In genomic region chr1:156752843-156753486, GRCh38 we compare ENCODE assay signal across 9 cellular contexts. TPM values are rescaled to one million over a fixed set of nuclear protein-coding genes. Genes with fewer than 3 reads are reported as not detected.
DNase-seq lines count a peak whose midpoint lies in the region.
"Had no signal": no experiment of that assay in that cellular context is flagged by ENCODE, and none has a peak within 500 bp of the region (broad histone marks: within the 10 kb centered on the region; RNA-seq: fewer than 3 reads in every experiment).

No MANE protein-coding gene starts in this region.

- intact Hi-C loops in activated CD4-positive, alpha-beta T cell treated with anti-CD3 and anti-CD28 coated beads, Interleukin-2, amount 10 ng/mL, durations not matched to agents 24 days and 14 days (cut with micrococcal nuclease): loop anchor here (10.0 kb wide), 1 partner anchor 558 kb away; the partner anchor contains the start of gene SLC25A44
- intact Hi-C loops in activated T-helper 1 cell treated with anti-CD3 and anti-CD28 coated beads, Interleukin-12 subunit alpha, Interleukin-12 subunit beta, Interleukin-2, Interleukin-4 antibody, amounts not matched to agents 30 ng/mL and 10 ng/mL and 1 ng/mL, durations not matched to agents 14 hours and 24 hours and 36 hours (cut with micrococcal nuclease): no loop called here

- H3K36me3 Mint-ChIP-seq in activated CD4-positive, alpha-beta T cell treated with anti-CD3 and anti-CD28 coated beads, Interleukin-2, amount 10 ng/mL, durations not matched to agents 24 days and 14 days (ENCODE audit: low read depth): peaks cover 29% of the 10 kb centered on the region
- peaks cover 26% of the 10 kb centered on the region for H3K36me3 Mint-ChIP-seq in activated T-helper 1 cell treated with anti-CD3 and anti-CD28 coated beads, Interleukin-12 subunit alpha, Interleukin-12 subunit beta, Interleukin-2, Interleukin-4 antibody, amounts not matched to agents 30 ng/mL and 10 ng/mL and 1 ng/mL, durations not matched to agents 14 hours and 24 hours and 36 hours (ENCODE audit: low read depth)

- no peaks in the 10 kb centered on the region for H3K27me3 Mint-ChIP-seq in activated CD4-positive, alpha-beta T cell treated with anti-CD3 and anti-CD28 coated beads, Interleukin-2, amount 10 ng/mL, durations not matched to agents 24 days and 14 days
- H3K27me3 Mint-ChIP-seq in activated T-helper 1 cell treated with anti-CD3 and anti-CD28 coated beads, Interleukin-12 subunit alpha, Interleukin-12 subunit beta, Interleukin-2, Interleukin-4 antibody, amounts not matched to agents 30 ng/mL and 10 ng/mL and 1 ng/mL, durations not matched to agents 14 hours and 24 hours and 36 hours (ENCODE audit: insufficient read depth): peaks cover 1% of the 10 kb centered on the region

- H3K27me3 ChIP-seq in iPS-18a (ENCODE audit: control insufficient read depth, insufficient read depth, low read length) (no peaks in the 10 kb centered on the region), stomach smooth muscle (ENCODE audit: control insufficient read depth in 1 of 2, insufficient read depth in 2 of 2, low read length in 2 of 2) (no peaks in the 10 kb centered on the region)

- H3K4me1 Mint-ChIP-seq in activated CD4-positive, alpha-beta T cell treated with anti-CD3 and anti-CD28 coated beads, Interleukin-2, amount 10 ng/mL, durations not matched to agents 24 days and 14 days: peaks cover 27% of the 10 kb centered on the region
- H3K4me1 Mint-ChIP-seq in activated T-helper 1 cell treated with anti-CD3 and anti-CD28 coated beads, Interleukin-12 subunit alpha, Interleukin-12 subunit beta, Interleukin-2, Interleukin-4 antibody, amounts not matched to agents 30 ng/mL and 10 ng/mL and 1 ng/mL, durations not matched to agents 14 hours and 24 hours and 36 hours (ENCODE audit: low read depth): peaks cover 47% of the 10 kb centered on the region

- H3K27ac ChIP-seq in iPS-18a (ENCODE audit: low read length): no peak overlapping the region
- peak overlapping the region; percentile 18 for H3K27ac ChIP-seq in stomach smooth muscle (ENCODE audit: low read length)

- H3K27ac Mint-ChIP-seq in activated CD4-positive, alpha-beta T cell treated with anti-CD3 and anti-CD28 coated beads, Interleukin-2, amount 10 ng/mL, durations not matched to agents 24 days and 14 days: peak overlapping the region; percentile 96
- H3K27ac Mint-ChIP-seq in activated T-helper 1 cell treated with anti-CD3 and anti-CD28 coated beads, Interleukin-12 subunit alpha, Interleukin-12 subunit beta, Interleukin-2, Interleukin-4 antibody, amounts not matched to agents 30 ng/mL and 10 ng/mL and 1 ng/mL, durations not matched to agents 14 hours and 24 hours and 36 hours: peak overlapping the region; percentile 78

- peak overlapping the region; percentile 100 for H3K4me3 ChIP-seq in iPS-18a (ENCODE audit: low read length)
- peak overlapping the region; percentile 90 to 95 for H3K4me3 ChIP-seq in stomach smooth muscle (ENCODE audit: low read length in 2 of 2)

- no peak for DNase-seq in activated CD4-positive, alpha-beta T cell treated with anti-CD3 and anti-CD28 coated beads, Interleukin-2, amount 10 ng/mL, durations not matched to agents 24 days and 14 days
- no peak for DNase-seq in activated CD4-positive, alpha-beta T cell treated with anti-CD3 and anti-CD28 coated beads for 4 hours
- no peak for DNase-seq in activated T-helper 1 cell treated with anti-CD3 and anti-CD28 coated beads, Interleukin-12 subunit alpha, Interleukin-12 subunit beta, Interleukin-2, Interleukin-4 antibody, amounts not matched to agents 30 ng/mL and 10 ng/mL and 1 ng/mL, durations not matched to agents 14 hours and 24 hours and 36 hours (ENCODE audit: low spot score)
- no peak for DNase-seq in HT-29 (ENCODE audit: low spot score)
- DNase-seq in stimulated activated naive CD4-positive, alpha-beta T cell (lab: John Stamatoyannopoulos, UW): no peak
- no peak for DNase-seq in activated CD4-positive, alpha-beta T cell treated with anti-CD3 and anti-CD28 coated beads, Interleukin-2, amount 50 U/mL, for 4 hours
- DNase-seq: DMS153 had no signal

- H3K4me1 ChIP-seq in iPS-18a (ENCODE audit: control insufficient read depth, low read depth, low read length) (peaks cover 33% of the 10 kb centered on the region), stomach smooth muscle (ENCODE audit: control insufficient read depth, insufficient read depth, low read length) (peaks cover 38% of the 10 kb centered on the region)

- H3K9ac ChIP-seq in iPS-18a (ENCODE audit: low read length): peak overlapping the region; percentile 99
- peak overlapping the region; percentile 83 to 93 for H3K9ac ChIP-seq in stomach smooth muscle (ENCODE audit: low read length in 2 of 2)

- H3K9me3 Mint-ChIP-seq in activated CD4-positive, alpha-beta T cell treated with anti-CD3 and anti-CD28 coated beads, Interleukin-2, amount 10 ng/mL, durations not matched to agents 24 days and 14 days: no peaks in the 10 kb centered on the region
- no peaks in the 10 kb centered on the region for H3K9me3 Mint-ChIP-seq in activated T-helper 1 cell treated with anti-CD3 and anti-CD28 coated beads, Interleukin-12 subunit alpha, Interleukin-12 subunit beta, Interleukin-2, Interleukin-4 antibody, amounts not matched to agents 30 ng/mL and 10 ng/mL and 1 ng/mL, durations not matched to agents 14 hours and 24 hours and 36 hours

- no peaks in the 10 kb centered on the region for H3K36me3 ChIP-seq in iPS-18a (ENCODE audit: control insufficient read depth, low read depth, low read length)
- no peaks in the 10 kb centered on the region for H3K36me3 ChIP-seq in stomach smooth muscle (ENCODE audit: control insufficient read depth in 2 of 2, insufficient read depth in 2 of 2, low read length in 2 of 2)

- no peaks in the 10 kb centered on the region for H3K9me3 ChIP-seq in iPS-18a (ENCODE audit: control insufficient read depth, low read depth, low read length)
- no peaks in the 10 kb centered on the region for H3K9me3 ChIP-seq in stomach smooth muscle (ENCODE audit: control insufficient read depth in 2 of 2, low read length in 2 of 2)

- peak overlapping the region; percentile 97 for H3K4me3 Mint-ChIP-seq in activated CD4-positive, alpha-beta T cell treated with anti-CD3 and anti-CD28 coated beads, Interleukin-2, amount 10 ng/mL, durations not matched to agents 24 days and 14 days
- H3K4me3 Mint-ChIP-seq in activated T-helper 1 cell treated with anti-CD3 and anti-CD28 coated beads, Interleukin-12 subunit alpha, Interleukin-12 subunit beta, Interleukin-2, Interleukin-4 antibody, amounts not matched to agents 30 ng/mL and 10 ng/mL and 1 ng/mL, durations not matched to agents 14 hours and 24 hours and 36 hours: peak overlapping the region; percentile 97

RNA-seq across cellular contexts. Expression of gene HDGF, which starts 1.5 kb away (rescaled TPM):
- total RNA-seq in activated CD4-positive, alpha-beta T cell treated with anti-CD3 and anti-CD28 coated beads, Interleukin-2, amount 10 ng/mL, durations not matched to agents 24 days and 14 days: 360 and 367 TPM in 2 replicates
- 371 and 374 TPM in 2 replicates for total RNA-seq in activated T-helper 1 cell treated with anti-CD3 and anti-CD28 coated beads, Interleukin-12 subunit alpha, Interleukin-12 subunit beta, Interleukin-2, Interleukin-4 antibody, amounts not matched to agents 30 ng/mL and 10 ng/mL and 1 ng/mL, durations not matched to agents 14 hours and 24 hours and 36 hours
- total RNA-seq in HT-29 (2014; rRNA removed; shearing (Covaris generic)): 490 and 566 TPM in 2 replicates

RNA-seq across cellular contexts. Expression of gene MRPL24, which starts 12.1 kb away (rescaled TPM):
- total RNA-seq in activated CD4-positive, alpha-beta T cell treated with anti-CD3 and anti-CD28 coated beads, Interleukin-2, amount 10 ng/mL, durations not matched to agents 24 days and 14 days: 134 and 135 TPM in 2 replicates
- 132 and 135 TPM in 2 replicates for total RNA-seq in activated T-helper 1 cell treated with anti-CD3 and anti-CD28 coated beads, Interleukin-12 subunit alpha, Interleukin-12 subunit beta, Interleukin-2, Interleukin-4 antibody, amounts not matched to agents 30 ng/mL and 10 ng/mL and 1 ng/mL, durations not matched to agents 14 hours and 24 hours and 36 hours
- 111 and 115 TPM in 2 replicates for total RNA-seq in HT-29 (2014; rRNA removed; shearing (Covaris generic))

RNA-seq across cellular contexts. Expression of gene PRCC, which starts 14.4 kb away (rescaled TPM):
- 106 and 120 TPM in 2 replicates for total RNA-seq in activated CD4-positive, alpha-beta T cell treated with anti-CD3 and anti-CD28 coated beads, Interleukin-2, amount 10 ng/mL, durations not matched to agents 24 days and 14 days
- 117 TPM in 2 replicates for total RNA-seq in activated T-helper 1 cell treated with anti-CD3 and anti-CD28 coated beads, Interleukin-12 subunit alpha, Interleukin-12 subunit beta, Interleukin-2, Interleukin-4 antibody, amounts not matched to agents 30 ng/mL and 10 ng/mL and 1 ng/mL, durations not matched to agents 14 hours and 24 hours and 36 hours
- 61.1 and 61.2 TPM in 2 replicates for total RNA-seq in HT-29 (2014; rRNA removed; shearing (Covaris generic))

RNA-seq across cellular contexts. Expression of gene ISG20L2, which starts 24.4 kb away (rescaled TPM):
- 75.4 and 83.1 TPM in 2 replicates for total RNA-seq in activated CD4-positive, alpha-beta T cell treated with anti-CD3 and anti-CD28 coated beads, Interleukin-2, amount 10 ng/mL, durations not matched to agents 24 days and 14 days
- total RNA-seq in activated T-helper 1 cell treated with anti-CD3 and anti-CD28 coated beads, Interleukin-12 subunit alpha, Interleukin-12 subunit beta, Interleukin-2, Interleukin-4 antibody, amounts not matched to agents 30 ng/mL and 10 ng/mL and 1 ng/mL, durations not matched to agents 14 hours and 24 hours and 36 hours: 73.7 and 81.5 TPM in 2 replicates
- 30.8 and 33.2 TPM in 2 replicates for total RNA-seq in HT-29 (2014; rRNA removed; shearing (Covaris generic))

RNA-seq across cellular contexts. Expression of gene METTL25B, which starts 24.7 kb away (rescaled TPM):
- total RNA-seq in activated CD4-positive, alpha-beta T cell treated with anti-CD3 and anti-CD28 coated beads, Interleukin-2, amount 10 ng/mL, durations not matched to agents 24 days and 14 days: 35.9 and 40.5 TPM in 2 replicates
- total RNA-seq in activated T-helper 1 cell treated with anti-CD3 and anti-CD28 coated beads, Interleukin-12 subunit alpha, Interleukin-12 subunit beta, Interleukin-2, Interleukin-4 antibody, amounts not matched to agents 30 ng/mL and 10 ng/mL and 1 ng/mL, durations not matched to agents 14 hours and 24 hours and 36 hours: 31.6 and 38.9 TPM in 2 replicates
- total RNA-seq in HT-29 (2014; rRNA removed; shearing (Covaris generic)): 30.0 and 30.3 TPM in 2 replicates
